Comparison of ENCODE assay signal across 19 cellular contexts in genomic region chr4:165864228-165864627, GRCh38. TPM values are rescaled to one million over a fixed set of nuclear protein-coding genes. Genes with fewer than 3 reads are reported as not detected.
DNase-seq lines count a peak whose midpoint lies in the region; ATAC-seq, FAIRE-seq and TF ChIP-seq lines count a peak whose summit lies in the region.
"Had no signal": no experiment of that assay in that cellular context is flagged by ENCODE, and none has a peak within 500 bp of the region (broad histone marks: within the 10 kb centered on the region; RNA-seq: fewer than 3 reads in every experiment).

No MANE protein-coding gene starts in this region.

- no peaks in the 10 kb centered on the region for H3K27me3 Mint-ChIP-seq in activated CD4-positive, alpha-beta memory T cell treated with anti-CD3 and anti-CD28 coated beads for 36 hours
- H3K27me3 Mint-ChIP-seq: stimulated activated naive CD8-positive, alpha-beta T cell treated with anti-CD3 and anti-CD28 coated beads, Interleukin-15, amount 100 ng/mL, for 72 hours had no signal

- peak; percentile 46; the same call in 2 of the 3 replicates for ATAC-seq in GM12878
- no peak for ATAC-seq in GM18868 (IDR thresholded peaks at IDR 0.05; ENCODE audit: unreplicated experiment)
- ATAC-seq: K562; stimulated activated naive CD8-positive, alpha-beta T cell treated with anti-CD3 and anti-CD28 coated beads, Interleukin-15, amount 100 ng/mL, for 72 hours had no signal

- no peaks in the 10 kb centered on the region for H3K4me1 ChIP-seq in GM12878 (ENCODE audit: control insufficient read depth, insufficient read depth, low read length)
- H3K4me1 ChIP-seq: vagina had no signal

- peak in 2 of 3 experiments; percentile 14 to 56 for DNase-seq in NCI-H1417 (lab: John Stamatoyannopoulos, UW)
- no peak for DNase-seq in NCI-H1417 treated with DMSO at 0.1 percent for 48 hours (lab: John Stamatoyannopoulos, UW)
- DNase-seq in NCI-H146 (lab: John Stamatoyannopoulos, UW), result peak; percentile 59
- DNase-seq in GM12878 (ENCODE audit: low read depth, low spot score), result no peak
- peak; percentile 3 for DNase-seq in midbrain (lab: John Stamatoyannopoulos, UW)
- no peak for DNase-seq in activated CD4-positive, alpha-beta memory T cell treated with anti-CD3 and anti-CD28 coated beads for 36 hours
- no peak for DNase-seq in stimulated activated naive CD4-positive, alpha-beta T cell (lab: John Stamatoyannopoulos, UW)
- DNase-seq: activated naive CD4-positive, alpha-beta T cell; effector memory CD4-positive, alpha-beta T cell; NCI-H187; NCI-H774; stimulated activated naive CD8-positive, alpha-beta T cell treated with anti-CD3 and anti-CD28 coated beads, Interleukin-15, amount 100 ng/mL, for 72 hours had no signal

- no peaks in the 10 kb centered on the region for H3K9me3 ChIP-seq in GM12878 (replicated peaks; ENCODE audit: control insufficient read depth, insufficient read depth, low read length)
- H3K9me3 ChIP-seq: neutrophil, vagina had no signal

- H2AFZ ChIP-seq in GM12878 (ENCODE audit: control insufficient read depth, low read depth, low read length), result no peak overlapping the region

- no TSS peak for BruUV-seq in GM12878 (replicated peaks; lab: Mats Ljungman, UMichigan)

- H4K20me1 ChIP-seq in GM12878 (ENCODE audit: control insufficient read depth, insufficient read depth), result no peaks in the 10 kb centered on the region

- H3K9me3 Mint-ChIP-seq in activated CD4-positive, alpha-beta memory T cell treated with anti-CD3 and anti-CD28 coated beads for 36 hours, result no peaks in the 10 kb centered on the region
- H3K9me3 Mint-ChIP-seq: brain; stimulated activated naive CD8-positive, alpha-beta T cell treated with anti-CD3 and anti-CD28 coated beads, Interleukin-15, amount 100 ng/mL, for 72 hours had no signal

- H3K27me3 ChIP-seq in GM12878 (replicated peaks in 1 of 2; ENCODE audit: control insufficient read depth in 2 of 2, insufficient read depth in 2 of 2, low read length in 1 of 2), result no peaks in the 10 kb centered on the region; a peak in 1 of 4 replicates
- H3K27me3 ChIP-seq: neutrophil, vagina had no signal

- CTCF ChIA-PET in GM12878 (lab: Yijun Ruan, JAX), result interaction anchor here (1.6 kb wide), 1 partner anchor 228 kb away, joined by 7 read pairs; no protein-coding TSS in a partner anchor
- CTCF ChIA-PET in activated CD4-positive, alpha-beta memory T cell treated with anti-CD3 and anti-CD28 coated beads for 36 hours (lab: Charles Lee), result no interaction called here

- H3K4me3 Mint-ChIP-seq in activated CD4-positive, alpha-beta memory T cell treated with anti-CD3 and anti-CD28 coated beads for 36 hours, result no peak overlapping the region
- H3K4me3 Mint-ChIP-seq: brain; stimulated activated naive CD8-positive, alpha-beta T cell treated with anti-CD3 and anti-CD28 coated beads, Interleukin-15, amount 100 ng/mL, for 72 hours had no signal

- POLR2A ChIA-PET in GM12878 (lab: Charles Lee), result no interaction called here
- POLR2A ChIA-PET in activated CD4-positive, alpha-beta memory T cell treated with anti-CD3 and anti-CD28 coated beads for 36 hours (lab: Charles Lee), result no interaction called here

- no peaks in the 10 kb centered on the region for H3K36me3 ChIP-seq in GM12878 (ENCODE audit: control insufficient read depth in 2 of 2, insufficient read depth in 2 of 2, low read length in 1 of 2)
- H3K36me3 ChIP-seq: neutrophil, vagina had no signal

- no peaks in the 10 kb centered on the region for H3K36me3 Mint-ChIP-seq in activated CD4-positive, alpha-beta memory T cell treated with anti-CD3 and anti-CD28 coated beads for 36 hours
- H3K36me3 Mint-ChIP-seq: brain had no signal

- H3K9ac ChIP-seq in GM12878 (ENCODE audit: control insufficient read depth, insufficient read depth, low read length), result no peak overlapping the region

- no peak overlapping the region for H3K4me3 ChIP-seq in GM12878
- H3K4me3 ChIP-seq: K562, SK-N-MC, vagina had no signal

- TF ChIP-seq EP300 in GM12878 (IDR thresholded peaks at IDR 0.05; ENCODE audit: borderline replicate concordance in 1 of 2, control insufficient read depth in 1 of 2, low read depth in 2 of 2, low read length in 2 of 2), result no peak

- no peak overlapping the region for H3K27ac Mint-ChIP-seq in activated CD4-positive, alpha-beta memory T cell treated with anti-CD3 and anti-CD28 coated beads for 36 hours
- H3K27ac Mint-ChIP-seq: brain; stimulated activated naive CD8-positive, alpha-beta T cell treated with anti-CD3 and anti-CD28 coated beads, Interleukin-15, amount 100 ng/mL, for 72 hours had no signal

- SMC1A ChIA-PET in GM12878 (lab: Charles Lee; ENCODE audit: uncharacterized antibody, unreplicated experiment), result interaction anchor here (1.0 kb wide), 1 partner anchor 224 kb away, joined by 3 read pairs; no protein-coding TSS in a partner anchor

- no peak for TF ChIP-seq POLR2A in GM12878 (IDR thresholded peaks at IDR 0.05; ENCODE audit: low read depth, low read length)

- H3K79me2 ChIP-seq in GM12878 (ENCODE audit: control insufficient read depth, insufficient read depth, low read length), result no peaks in the 10 kb centered on the region

- RAD21 ChIA-PET in GM12878 (lab: Charles Lee; ENCODE audit: unreplicated experiment), result no interaction called here

- in situ Hi-C loops in GM12878 (cut with MboI), result no loop called here

- H3K4me1 Mint-ChIP-seq in activated CD4-positive, alpha-beta memory T cell treated with anti-CD3 and anti-CD28 coated beads for 36 hours (ENCODE audit: low read depth), result no peaks in the 10 kb centered on the region
- H3K4me1 Mint-ChIP-seq: brain; stimulated activated naive CD8-positive, alpha-beta T cell treated with anti-CD3 and anti-CD28 coated beads, Interleukin-15, amount 100 ng/mL, for 72 hours had no signal

- intact Hi-C loops in GM12878 (cut with micrococcal nuclease; ENCODE audit: unreplicated experiment), result loop anchor here (5.0 kb wide), 1 partner anchor 228 kb away; no protein-coding TSS in a partner anchor
- intact Hi-C loops in activated CD4-positive, alpha-beta memory T cell treated with anti-CD3 and anti-CD28 coated beads for 36 hours (cut with micrococcal nuclease), result no loop called here

- H3K4me2 ChIP-seq in GM12878 (ENCODE audit: control insufficient read depth, insufficient read depth), result no peak overlapping the region

- TF ChIP-seq CTCF in GM12878 (IDR thresholded peaks at IDR 0.05 in 2 of 3, conservative IDR thresholded peaks at IDR 0.05 in 1 of 3; ENCODE audit: control insufficient read depth in 2 of 3, extremely low read depth in 1 of 3, insufficient read depth in 1 of 3, low read depth in 3 of 3, low read length in 3 of 3), result peak in 2 of 3 experiments; percentile 2 to 11; a peak in 1 of 6 replicates

- 0% methylated on average over 3 of the region's 3 CpGs for WGBS in GM12878 (ENCODE audit: insufficient coverage, insufficient replicate concordance, low lambda C conversion rate, missing lambda C conversion rate)

- TF ChIP-seq RAD21 in GM12878 (IDR thresholded peaks at IDR 0.05; ENCODE audit: insufficient read depth, low read depth, low read length), result no peak

- H3K27ac ChIP-seq in GM12878 (ENCODE audit: control insufficient read depth, insufficient read depth), result no peak overlapping the region
- H3K27ac ChIP-seq: neutrophil, SK-N-MC, vagina had no signal

- no peak for FAIRE-seq in GM12878 (lab: Jason Lieb, UNC)
- FAIRE-seq: K562 had no signal

TF ChIP-seq in GM12878, 131 proteins besides CTCF, POLR2A, EP300 and RAD21 (continues in another document):
- no peak for TF ChIP-seq E2F4 (IDR thresholded peaks at IDR 0.05; ENCODE audit: low read depth, low read length)
- TF ChIP-seq EGR1 (IDR thresholded peaks at IDR 0.05; ENCODE audit: borderline replicate concordance in 1 of 2, low read depth in 2 of 2, low read length in 2 of 2), result no peak
- TF ChIP-seq TCF12 (IDR thresholded peaks at IDR 0.05; ENCODE audit: low read depth, low read length), result no peak
- TF ChIP-seq PML (IDR thresholded peaks at IDR 0.05; ENCODE audit: low read length), result no peak
- no peak for TF ChIP-seq RB1 (IDR thresholded peaks at IDR 0.05; ENCODE audit: borderline replicate concordance)

RNA-seq across cellular contexts. Expression of gene TLL1, which starts 8.8 kb away (rescaled TPM):
- total RNA-seq in GM12878 (2013; cell fraction: nucleolus; rRNA removed), result 0.04 TPM in 1 of 2 replicates, not detected in the other
- total RNA-seq in GM12878 (2014; rRNA removed) (0.06 and 0.11 TPM in 2 replicates), GM12878 (2014; rRNA removed; fragmentation: Illumina TruSeq; extraction: Trizol) (0.04 TPM in 1 of 2 replicates, not detected in the other), GM12878 (2021) (0.05 and 0.11 TPM in 2 replicates)
- not detected for polyA plus RNA-seq in GM12878 (2011; ENCODE audit: low read depth)
- polyA plus RNA-seq in GM12878 (2011; rRNA removed) (0.31 and 0.45 TPM in 2 replicates), GM12878 (2014; fragmentation: Illumina TruSeq; extraction: Trizol) (0.03 and 0.08 TPM in 2 replicates), GM12878 (2014; fragmentation: Nextera tagmentation; extraction: Ambion mirVana) (under 1 TPM in 1 of 2 experiments, not detected in 1; 0.02 TPM), GM12878 (2014; rRNA removed) (0.04 TPM in 1 of 2 replicates, not detected in the other), GM12878 (2016; fragmentation: Nextera tagmentation; extraction: Ambion mirVana) (under 1 TPM in 1 of 2 experiments, not detected in 1; 0.05 TPM)
- 0.10 TPM in 2 replicates for polyA plus RNA-seq in GM12878 (2011; cell fraction: cytosol; rRNA removed)
- polyA plus RNA-seq in GM12878 (2011; cell fraction: nucleus; rRNA removed), result 0.19 and 0.24 TPM in 2 replicates
- polyA plus RNA-seq in GM12878 (2012), result not detected in 2 replicates
- 0.57 and 0.80 TPM in 2 replicates for polyA minus RNA-seq in GM12878 (2011; rRNA and poly(A)+ RNA removed)
- 0.13 TPM in 1 of 2 replicates, not detected in the other for polyA minus RNA-seq in GM12878 (2011; cell fraction: cytosol; rRNA and poly(A)+ RNA removed)
- 0.12 and 0.29 TPM in 2 replicates for polyA minus RNA-seq in GM12878 (2011; cell fraction: nucleus; rRNA and poly(A)+ RNA removed)
- not detected for total RNA-seq in activated CD4-positive, alpha-beta memory T cell treated with anti-CD3 and anti-CD28 coated beads for 36 hours
- total RNA-seq: activated CD8-positive, alpha-beta memory T cell treated with anti-CD3 and anti-CD28 coated beads for 36 hours; K562 had no signal
- polyA plus RNA-seq: K562 had no signal

Comparison
In these comparisons a context has a peak if more than half of its experiments do, and no peak if none do; other contexts are left out.
1. DNase-seq: peak in NCI-H1417 (2 of 3), NCI-H146 (single experiment) and midbrain (single experiment); none in NCI-H1417 treated with DMSO at 0.1 percent for 48 hours (single experiment), GM12878 (single experiment), activated CD4-positive, alpha-beta memory T cell treated with anti-CD3 and anti-CD28 coated beads for 36 hours (single experiment) and stimulated activated naive CD4-positive, alpha-beta T cell (0 of 6).